Comparison of ENCODE assay signal across 13 cellular contexts in genomic region chr1:59204001-59204400, GRCh38.
DNase-seq lines count a peak whose midpoint lies in the region; ATAC-seq, FAIRE-seq and TF ChIP-seq lines count a peak whose summit lies in the region.
"Had no signal": no experiment of that assay in that cellular context is flagged by ENCODE, and none has a peak within 500 bp of the region (broad histone marks: within the 10 kb centered on the region; RNA-seq: fewer than 3 reads in every experiment).

No MANE protein-coding gene starts in this region.

- DNase-seq in H4 (ENCODE audit: low spot score) (peak; percentile 52), body of pancreas (peak in 3 of 4 donors; percentile 29 to 57 (median 49)), heart right ventricle (peak; percentile 20 to 60), pulmonary artery endothelial cell (ENCODE audit: low read depth, low spot score) (peak; percentile 47), frontal cortex (ENCODE audit: low spot score in 2 of 2) (no peak), nephron progenitor cell (no peak), NCI-H82 (lab: John Stamatoyannopoulos, UW) (no peak)
- no peak for DNase-seq in activated CD4-positive, CD25-positive, alpha-beta regulatory T cell treated with anti-CD3 and anti-CD28 coated beads, Interleukin-2, amount 50 U/mL, for 72 hours
- DNase-seq: activated CD4-positive, alpha-beta T cell treated with anti-CD3 and anti-CD28 coated beads for 36 hours; erythroblast; NCI-H69 had no signal

- no peak for TF ChIP-seq CTCF in body of pancreas (IDR thresholded peaks at IDR 0.05)
- TF ChIP-seq CTCF in heart right ventricle (IDR thresholded peaks at IDR 0.05), result peak in 1 of 9 donors; percentile 12
- no peak for TF ChIP-seq CTCF in nephron progenitor cell (IDR thresholded peaks at IDR 0.05)

- no peaks in the 10 kb centered on the region for H3K27me3 Mint-ChIP-seq in nephron progenitor cell (ENCODE audit: low read depth, poor library complexity)

- H3K9me3 ChIP-seq in body of pancreas, result no peaks in the 10 kb centered on the region
- peaks cover 0 to 18% (median 8%) of the 10 kb centered on the region in 11 donors for H3K9me3 ChIP-seq in heart right ventricle

- H3K27me3 ChIP-seq in body of pancreas, result no peaks in the 10 kb centered on the region
- no peaks in the 10 kb centered on the region for H3K27me3 ChIP-seq in heart right ventricle

- H3K9me3 Mint-ChIP-seq in nephron progenitor cell, result peaks cover 42% of the 10 kb centered on the region

- H3K4me1 ChIP-seq in body of pancreas (peaks cover 21% of the 10 kb centered on the region), heart right ventricle (peaks cover 0 to 22% (median 13%) of the 10 kb centered on the region in 9 donors)

- no peak for TF ChIP-seq POLR2A in body of pancreas (IDR thresholded peaks at IDR 0.05)

- H3K27ac Mint-ChIP-seq in nephron progenitor cell, result no peak overlapping the region
- H3K27ac Mint-ChIP-seq: activated CD4-positive, alpha-beta T cell treated with anti-CD3 and anti-CD28 coated beads for 36 hours; activated T-helper 1 cell treated with anti-CD3 and anti-CD28 coated beads, Interleukin-12 subunit alpha, Interleukin-12 subunit beta, Interleukin-2, Interleukin-4 antibody, amounts not matched to agents 30 ng/mL and 10 ng/mL and 1 ng/mL, durations not matched to agents 14 hours and 24 hours and 36 hours had no signal

- peaks cover 23% of the 10 kb centered on the region for H3K36me3 Mint-ChIP-seq in nephron progenitor cell (ENCODE audit: low read depth)

- FAIRE-seq in frontal cortex (lab: Jason Lieb, UNC), result no peak

- 8 to 33% methylated on average over 1 of the region's 1 CpG for WGBS in body of pancreas, 2 donors
- 10 to 35% methylated on average over 1 of the region's 1 CpG for WGBS in heart right ventricle, 2 donors

- ATAC-seq in body of pancreas (peak; percentile 65), heart right ventricle (peak; percentile 73 to 97 (median 89))
- ATAC-seq: activated CD4-positive, alpha-beta T cell treated with anti-CD3 and anti-CD28 coated beads for 36 hours had no signal

- no peak overlapping the region for H3K4me3 Mint-ChIP-seq in nephron progenitor cell
- H3K4me3 Mint-ChIP-seq: activated CD4-positive, alpha-beta T cell treated with anti-CD3 and anti-CD28 coated beads for 36 hours; activated T-helper 1 cell treated with anti-CD3 and anti-CD28 coated beads, Interleukin-12 subunit alpha, Interleukin-12 subunit beta, Interleukin-2, Interleukin-4 antibody, amounts not matched to agents 30 ng/mL and 10 ng/mL and 1 ng/mL, durations not matched to agents 14 hours and 24 hours and 36 hours had no signal

- intact Hi-C loops in body of pancreas (cut with DNase I), result no loop called here
- intact Hi-C loops in heart right ventricle (cut with DNase I), result loop anchor here in 1 of 10 donors (5.0 kb wide), 1 partner anchor 47 kb away; no protein-coding TSS in a partner anchor

- no peak overlapping the region for H3K4me3 ChIP-seq in body of pancreas
- no peak overlapping the region for H3K4me3 ChIP-seq in heart right ventricle

- H3K27ac ChIP-seq in body of pancreas (peak overlapping the region in 2 of 4 donors; percentile 24 to 36), heart right ventricle (peak overlapping the region in 9 of 10 donors; percentile 20 to 80 (median 45))
- H3K27ac ChIP-seq: C4-2B had no signal

- H3K36me3 ChIP-seq in body of pancreas (replicated peaks in 1 of 2; ENCODE audit: insufficient read depth in 1 of 2, low read depth in 2 of 2), result no peaks in the 10 kb centered on the region
- H3K36me3 ChIP-seq in heart right ventricle, result no peaks in the 10 kb centered on the region

- H3K4me1 Mint-ChIP-seq in nephron progenitor cell, result peaks cover 25% of the 10 kb centered on the region
- H3K4me1 Mint-ChIP-seq: activated CD4-positive, alpha-beta T cell treated with anti-CD3 and anti-CD28 coated beads for 36 hours had no signal

Comparison
In these comparisons a context has a peak if more than half of its experiments do, and no peak if none do; other contexts are left out.
1. DNase-seq: peak in H4 (single experiment), body of pancreas (3 of 4), heart right ventricle (2 of 2) and pulmonary artery endothelial cell (single experiment); none in activated CD4-positive, CD25-positive, alpha-beta regulatory T cell treated with anti-CD3 and anti-CD28 coated beads, Interleukin-2, amount 50 U/mL, for 72 hours (single experiment), frontal cortex (0 of 2), nephron progenitor cell (single experiment) and NCI-H82 (single experiment).